Comparison of ENCODE assay signal across 27 cellular contexts in genomic region chr15:68572921-68573320, GRCh38. TPM values are rescaled to one million over a fixed set of nuclear protein-coding genes. Genes with fewer than 3 reads are reported as not detected.
DNase-seq lines count a peak whose midpoint lies in the region; ATAC-seq, FAIRE-seq and TF ChIP-seq lines count a peak whose summit lies in the region.
"Had no signal": no experiment of that assay in that cellular context is flagged by ENCODE, and none has a peak within 500 bp of the region (broad histone marks: within the 10 kb centered on the region; RNA-seq: fewer than 3 reads in every experiment).

No MANE protein-coding gene starts in this region.

- no peak overlapping the region for H3K14ac ChIP-seq in neuronal stem cell (ENCODE audit: low read length)

- peak overlapping the region; percentile 7 for H2BK12ac ChIP-seq in neuronal stem cell (ENCODE audit: low read length)

- H3K18ac ChIP-seq in neuronal stem cell (ENCODE audit: low read length): no peak overlapping the region

- H3K36me3 ChIP-seq in neuronal stem cell (replicated peaks in 1 of 2; ENCODE audit: control insufficient read depth in 2 of 2, insufficient read depth in 2 of 2, low read length in 2 of 2) (no peaks in the 10 kb centered on the region), upper lobe of right lung (no peaks in the 10 kb centered on the region)
- H3K36me3 ChIP-seq: BE2C, HAP-1 had no signal

- no peak for FAIRE-seq in D721Med (lab: Jason Lieb, UNC)
- FAIRE-seq: GM18507 had no signal

- no peak overlapping the region for H3K9ac ChIP-seq in neuronal stem cell (ENCODE audit: low read depth, low read length, poor library complexity)
- H3K9ac ChIP-seq: GM23248 had no signal

- H4K91ac ChIP-seq in neuronal stem cell (ENCODE audit: low read depth, low read length, poor library complexity): no peak overlapping the region

- H3K4me1 ChIP-seq in neuronal stem cell (ENCODE audit: control insufficient read depth in 2 of 2, insufficient read depth in 1 of 2, low read depth in 1 of 2, low read length in 2 of 2) (peaks cover 9 to 34% of the 10 kb centered on the region in 2 donors), upper lobe of right lung (peaks cover 8% of the 10 kb centered on the region)
- H3K4me1 ChIP-seq: BE2C had no signal

- H3K27me3 ChIP-seq in neuronal stem cell (ENCODE audit: control insufficient read depth in 3 of 3, insufficient read depth in 3 of 3, low read depth in 1 of 3, low read length in 3 of 3) (peaks cover 0 to 10% (median 5%) of the 10 kb centered on the region in 3 experiments), upper lobe of right lung (peaks cover 13% of the 10 kb centered on the region)

- no peak overlapping the region for H3K4me3 ChIP-seq in neuronal stem cell (ENCODE audit: low read length in 2 of 2)
- H3K4me3 ChIP-seq in upper lobe of right lung: no peak overlapping the region
- H3K4me3 ChIP-seq: GM23248, HAP-1 had no signal

- WGBS in neuronal stem cell (ENCODE audit: extremely low coverage in 2 of 2, insufficient read length in 2 of 2, insufficient replicate concordance in 1 of 2), 2 donors: no CpG with 5 or more reads among the region's 6 CpGs

- no peak overlapping the region for H2AK5ac ChIP-seq in neuronal stem cell (ENCODE audit: low read depth, low read length)

- no peak overlapping the region for H2BK15ac ChIP-seq in neuronal stem cell (ENCODE audit: low read length)

- no peaks in the 10 kb centered on the region for H3K9me3 Mint-ChIP-seq in activated T-cell treated with anti-CD3 and anti-CD28 coated beads, Interleukin-2, amount 50 U/mL, for 24 hours
- no peaks in the 10 kb centered on the region for H3K9me3 Mint-ChIP-seq in activated T-cell treated with anti-CD3 and anti-CD28 coated beads, Interleukin-2, amount 50 U/mL, for 4 hours
- no peaks in the 10 kb centered on the region for H3K9me3 Mint-ChIP-seq in chondrocyte (ENCODE audit: low read depth)

- peaks cover 84% of the 10 kb centered on the region for H3K27me3 Mint-ChIP-seq in activated T-cell treated with anti-CD3 and anti-CD28 coated beads, Interleukin-2, amount 50 U/mL, for 24 hours
- H3K27me3 Mint-ChIP-seq in activated T-cell treated with anti-CD3 and anti-CD28 coated beads, Interleukin-2, amount 50 U/mL, for 4 hours (ENCODE audit: low read depth): peaks cover 58% of the 10 kb centered on the region
- no peaks in the 10 kb centered on the region for H3K27me3 Mint-ChIP-seq in chondrocyte (ENCODE audit: low read depth)

- no peak overlapping the region for H3K23ac ChIP-seq in neuronal stem cell (ENCODE audit: low read depth, low read length, poor library complexity)

- no peak for ATAC-seq in activated T-cell treated with anti-CD3 and anti-CD28 coated beads, Interleukin-2, amount 50 U/mL, for 4 hours
- ATAC-seq in upper lobe of right lung (no peak), GM21390 (IDR thresholded peaks at IDR 0.05; ENCODE audit: unreplicated experiment) (no peak)
- ATAC-seq: Panc1 had no signal

- H3K4ac ChIP-seq in neuronal stem cell (ENCODE audit: low read length): no peak overlapping the region

- H2AFZ ChIP-seq in neuronal stem cell (ENCODE audit: low read length): no peak overlapping the region
- H2AFZ ChIP-seq: GM23248 had no signal

- H2BK5ac ChIP-seq in neuronal stem cell (ENCODE audit: low read length): no peak overlapping the region

- DNase-seq in activated T-cell treated with anti-CD3 and anti-CD28 coated beads, Interleukin-2, amount 50 U/mL, for 24 hours: peak; percentile 15
- no peak for DNase-seq in activated T-cell treated with anti-CD3 and anti-CD28 coated beads, Interleukin-2, amount 50 U/mL, for 4 hours
- DNase-seq in chondrocyte (ENCODE audit: low spot score) (peak; percentile 68), neuronal stem cell (ENCODE audit: low spot score) (no peak), upper lobe of right lung (peak; percentile 43), foreskin melanocyte (no peak), D721Med (ENCODE audit: insufficient read length, low spot score) (no peak)
- DNase-seq: BE2C; CD4-positive, CD25-positive, alpha-beta regulatory T cell; GM23248; Kasumi-1; NCI-H1092 treated with DMSO at 0.1 percent for 48 hours; NCI-H1436; NCI-H187; NCI-H2081 treated with DMSO at 0.1 percent for 48 hours; NCI-H2171; NCI-H226; NCI-H510A; NCI-H69; SHP77 had no signal

- H3K36me3 Mint-ChIP-seq in activated T-cell treated with anti-CD3 and anti-CD28 coated beads, Interleukin-2, amount 50 U/mL, for 24 hours (ENCODE audit: low read depth): no peaks in the 10 kb centered on the region
- H3K36me3 Mint-ChIP-seq in activated T-cell treated with anti-CD3 and anti-CD28 coated beads, Interleukin-2, amount 50 U/mL, for 4 hours (ENCODE audit: insufficient read depth): no peaks in the 10 kb centered on the region
- no peaks in the 10 kb centered on the region for H3K36me3 Mint-ChIP-seq in chondrocyte (ENCODE audit: low read depth)
- H3K36me3 Mint-ChIP-seq: CD4-positive, CD25-positive, alpha-beta regulatory T cell had no signal

- peaks cover 0 to under 1% of the 10 kb centered on the region in 2 donors for H3K9me3 ChIP-seq in neuronal stem cell (replicated peaks in 1 of 2; ENCODE audit: control insufficient read depth in 2 of 2, insufficient read depth in 1 of 2, low read depth in 1 of 2, low read length in 2 of 2)
- no peaks in the 10 kb centered on the region for H3K9me3 ChIP-seq in upper lobe of right lung
- H3K9me3 ChIP-seq: BE2C, HAP-1 had no signal

- peaks cover 4% of the 10 kb centered on the region for H3K4me1 Mint-ChIP-seq in activated T-cell treated with anti-CD3 and anti-CD28 coated beads, Interleukin-2, amount 50 U/mL, for 24 hours (ENCODE audit: low read depth)
- H3K4me1 Mint-ChIP-seq in activated T-cell treated with anti-CD3 and anti-CD28 coated beads, Interleukin-2, amount 50 U/mL, for 4 hours (ENCODE audit: low read depth): peaks cover 3% of the 10 kb centered on the region
- peaks cover 26% of the 10 kb centered on the region for H3K4me1 Mint-ChIP-seq in chondrocyte (ENCODE audit: low read depth)

- H3K27ac Mint-ChIP-seq in activated T-cell treated with anti-CD3 and anti-CD28 coated beads, Interleukin-2, amount 50 U/mL, for 24 hours: no peak overlapping the region
- H3K27ac Mint-ChIP-seq in chondrocyte (ENCODE audit: unreplicated experiment): no peak overlapping the region
- H3K27ac Mint-ChIP-seq: CD4-positive, CD25-positive, alpha-beta regulatory T cell had no signal

- H3K27ac ChIP-seq in neuronal stem cell (replicated peaks; ENCODE audit: low read length) (no peak overlapping the region), upper lobe of right lung (no peak overlapping the region)
- H3K27ac ChIP-seq: 22Rv1, GM23248, HL-60, RWPE1 had no signal

- TF ChIP-seq CTCF in chondrocyte (IDR thresholded peaks at IDR 0.05): no peak
- no peak for TF ChIP-seq CTCF in upper lobe of right lung (IDR thresholded peaks at IDR 0.05)
- TF ChIP-seq CTCF in D721Med (IDR thresholded peaks at IDR 0.05; ENCODE audit: insufficient read depth, missing control alignments): no peak

- intact Hi-C loops in upper lobe of right lung (cut with DNase I): no loop called here

- H2BK120ac ChIP-seq in neuronal stem cell (ENCODE audit: low read depth, low read length): no peak overlapping the region

- H4K8ac ChIP-seq in neuronal stem cell (ENCODE audit: low read depth, low read length): no peak overlapping the region

- no peak overlapping the region for H3K4me3 Mint-ChIP-seq in activated T-cell treated with anti-CD3 and anti-CD28 coated beads, Interleukin-2, amount 50 U/mL, for 24 hours
- H3K4me3 Mint-ChIP-seq in activated T-cell treated with anti-CD3 and anti-CD28 coated beads, Interleukin-2, amount 50 U/mL, for 4 hours: no peak overlapping the region
- no peak overlapping the region for H3K4me3 Mint-ChIP-seq in chondrocyte (ENCODE audit: unreplicated experiment)

- no peak overlapping the region for H3K4me2 ChIP-seq in neuronal stem cell (ENCODE audit: insufficient read depth, low read length, poor library complexity, severe bottlenecking)

- H3K79me1 ChIP-seq in neuronal stem cell (ENCODE audit: low read depth, low read length): no peaks in the 10 kb centered on the region

RNA-seq across cellular contexts. Expression of gene CORO2B, which starts 5.9 kb away (rescaled TPM):
- under 1 TPM; 0.08 TPM for total RNA-seq in activated T-cell treated with anti-CD3 and anti-CD28 coated beads, Interleukin-2, amount 50 U/mL, for 4 hours
- total RNA-seq in chondrocyte (79.4 to 123 TPM (median 82.5 TPM) in 3 replicates), upper lobe of right lung (3.6 TPM)
- 6.9 TPM for polyA plus RNA-seq in neuronal stem cell (2013, experiment 1 of 2)
- 6.8 TPM for polyA plus RNA-seq in neuronal stem cell (2013, experiment 2 of 2)
- total RNA-seq: CD4-positive, CD25-positive, alpha-beta regulatory T cell had no signal
- polyA plus RNA-seq: CD4-positive, CD25-positive, alpha-beta regulatory T cell had no signal

Comparison
In these comparisons a context has a peak if more than half of its experiments do, and no peak if none do; other contexts are left out.
1. DNase-seq: peak in activated T-cell treated with anti-CD3 and anti-CD28 coated beads, Interleukin-2, amount 50 U/mL, for 24 hours (single experiment), chondrocyte (single experiment) and upper lobe of right lung (single experiment); none in activated T-cell treated with anti-CD3 and anti-CD28 coated beads, Interleukin-2, amount 50 U/mL, for 4 hours (single experiment), neuronal stem cell (single experiment), foreskin melanocyte (single experiment) and D721Med (single experiment).
2. RNA of gene CORO2B, which starts 5.9 kb away (total RNA-seq): 79.4 to 123 TPM in chondrocyte; 3.6 TPM in upper lobe of right lung (single experiment) and 0.08 TPM in activated T-cell treated with anti-CD3 and anti-CD28 coated beads, Interleukin-2, amount 50 U/mL, for 4 hours; every median in the first group is over 10 times any median in the second.